ENCODE assay signal across 20 cellular contexts in genomic region chr17:79159926-79160325, GRCh38.
DNase-seq lines count a peak whose midpoint lies in the region; ATAC-seq, FAIRE-seq and TF ChIP-seq lines count a peak whose summit lies in the region.
"Had no signal": no experiment of that assay in that cellular context is flagged by ENCODE, and none has a peak within 500 bp of the region (broad histone marks: within the 10 kb centered on the region; RNA-seq: fewer than 3 reads in every experiment).

No MANE protein-coding gene starts in this region.

- H3K9me3 ChIP-seq in BLaER1 (no peaks in the 10 kb centered on the region), endodermal cell (ENCODE audit: control insufficient read depth, low read length) (no peaks in the 10 kb centered on the region), neural cell (ENCODE audit: low read length) (no peaks in the 10 kb centered on the region), A673 (ENCODE audit: low read depth, low read length, poor library complexity, severe bottlenecking) (no peaks in the 10 kb centered on the region), left ventricle myocardium inferior (replicated peaks) (no peaks in the 10 kb centered on the region)
- H3K9me3 ChIP-seq: BLaER1 treated with 17β-estradiol and CSF1 and Interleukin-3, amounts not matched to agents 10 nM and 100 nM had no signal

- no peaks in the 10 kb centered on the region for H3K9me3 Mint-ChIP-seq in endodermal cell
- H3K9me3 Mint-ChIP-seq: CD8-positive, alpha-beta T cell; GM23338 had no signal

- H3K4me2 ChIP-seq in BLaER1 (no peak overlapping the region), neural cell (ENCODE audit: low read length) (no peak overlapping the region)
- H3K4me2 ChIP-seq: GM23338, KMS-11 had no signal

- no TSS peak for BruUV-seq in A673 (replicated peaks; lab: Mats Ljungman, UMichigan)

- CTCF ChIA-PET in A673 (lab: Charles Lee) = no interaction called here

- TF ChIP-seq EP300 in neural cell (conservative IDR thresholded peaks at IDR 0.05; ENCODE audit: poor library complexity, severe bottlenecking) = no peak

- ATAC-seq in left lobe of liver = no peak
- ATAC-seq: CD8-positive, alpha-beta T cell; GM12878; GM23338 had no signal

- no peak for FAIRE-seq in D721Med (lab: Jason Lieb, UNC)
- FAIRE-seq: A204.1, GM12878, H54 had no signal

- H3K9me2 ChIP-seq in neural cell (ENCODE audit: insufficient read depth, low read length) = no peaks in the 10 kb centered on the region

- no peak overlapping the region for H2AFZ ChIP-seq in neural cell (ENCODE audit: low read depth, low read length)
- H2AFZ ChIP-seq: GM23338 had no signal

- peak overlapping the region; percentile 55 for H3K27ac Mint-ChIP-seq in endodermal cell
- H3K27ac Mint-ChIP-seq: CD8-positive, alpha-beta T cell; GM23338 had no signal

- H3K79me2 ChIP-seq in neural cell (replicated peaks; ENCODE audit: insufficient read depth, low read length) = no peaks in the 10 kb centered on the region

- peaks cover 57% of the 10 kb centered on the region for H3K4me1 ChIP-seq in BLaER1
- H3K4me1 ChIP-seq in endodermal cell (ENCODE audit: control insufficient read depth, insufficient read depth, low read length) = no peaks in the 10 kb centered on the region
- H3K4me1 ChIP-seq in A673 (ENCODE audit: insufficient read depth, low read length, poor library complexity, severe bottlenecking) = no peaks in the 10 kb centered on the region
- H3K4me1 ChIP-seq in left ventricle myocardium inferior = peaks cover 2% of the 10 kb centered on the region

- no peaks in the 10 kb centered on the region for H3F3A ChIP-seq in neural cell (ENCODE audit: insufficient read depth, low read length, poor library complexity, severe bottlenecking)

- no peaks in the 10 kb centered on the region for H3K4me1 Mint-ChIP-seq in endodermal cell

- H3K4me3 ChIP-seq in BLaER1 (no peak overlapping the region), endodermal cell (ENCODE audit: low read length) (no peak overlapping the region), neural cell (ENCODE audit: low read length) (peak overlapping the region; percentile 31), A673 (ENCODE audit: low read depth, low read length, poor library complexity, severe bottlenecking) (no peak overlapping the region), left ventricle myocardium inferior (no peak overlapping the region)
- H3K4me3 ChIP-seq: BLaER1 treated with 17β-estradiol and CSF1 and Interleukin-3, amounts not matched to agents 10 nM and 100 nM; GM12878; GM23338 had no signal

- no peaks in the 10 kb centered on the region for H3K27me3 Mint-ChIP-seq in endodermal cell (ENCODE audit: insufficient read depth)

- 89% methylated on average over 10 to 13 of the region's 13 CpGs for WGBS in endodermal cell (ENCODE audit: insufficient coverage in 1 of 2, insufficient read length in 1 of 2), 2 experiments

- intact Hi-C loops in A673 (cut with micrococcal nuclease; ENCODE audit: unreplicated experiment) (no loop called here), left ventricle myocardium inferior (cut with micrococcal nuclease) (no loop called here)

- DNase-seq in D721Med (ENCODE audit: insufficient read length, low spot score) (peak; percentile 99), endodermal cell (no peak), EL (no peak), left lobe of liver (ENCODE audit: low spot score) (no peak), A673 (ENCODE audit: low spot score) (no peak), left ventricle myocardium inferior (no peak)
- DNase-seq: AML-193; Calu3; CD8-positive, alpha-beta T cell; DMS79; HCEC 1CT had no signal

- H4K20me1 ChIP-seq in BLaER1 (no peaks in the 10 kb centered on the region), neural cell (ENCODE audit: insufficient read depth) (no peaks in the 10 kb centered on the region)
- H4K20me1 ChIP-seq: BLaER1 treated with 17β-estradiol and CSF1 and Interleukin-3, amounts not matched to agents 10 nM and 100 nM had no signal

- no peaks in the 10 kb centered on the region for H3K36me3 Mint-ChIP-seq in endodermal cell (ENCODE audit: low read depth)
- H3K36me3 Mint-ChIP-seq: CD8-positive, alpha-beta T cell had no signal

- H3K9ac ChIP-seq in BLaER1 (no peak overlapping the region), endodermal cell (ENCODE audit: extremely low read depth, low read length, poor library complexity, severe bottlenecking) (no peak overlapping the region), neural cell (ENCODE audit: low read length) (peak overlapping the region; percentile 19)
- H3K9ac ChIP-seq: KMS-11 had no signal

- no peak for TF ChIP-seq CTCF in D721Med (IDR thresholded peaks at IDR 0.05; ENCODE audit: insufficient read depth, missing control alignments)
- no peak for TF ChIP-seq CTCF in endodermal cell (conservative IDR thresholded peaks at IDR 0.05)
- TF ChIP-seq CTCF in neural cell (IDR thresholded peaks at IDR 0.05; ENCODE audit: poor library complexity, severe bottlenecking) = no peak
- TF ChIP-seq CTCF in A673 (conservative IDR thresholded peaks at IDR 0.05; ENCODE audit: low read depth, low read length) = no peak
- no peak for TF ChIP-seq CTCF in left ventricle myocardium inferior (IDR thresholded peaks at IDR 0.05; ENCODE audit: borderline replicate concordance)

- H3K27ac ChIP-seq in BLaER1 = peak overlapping the region; percentile 92; the same call in 1 of the 2 replicates
- no peak overlapping the region for H3K27ac ChIP-seq in endodermal cell (ENCODE audit: low read depth, low read length)
- H3K27ac ChIP-seq in neural cell (ENCODE audit: low read length) = no peak overlapping the region
- H3K27ac ChIP-seq in A673 (ENCODE audit: low read depth, low read length, poor library complexity, severe bottlenecking) = no peak overlapping the region
- H3K27ac ChIP-seq in left ventricle myocardium inferior (replicated peaks) = no peak overlapping the region
- H3K27ac ChIP-seq: HL-60, KMS-11 had no signal

- POLR2A ChIA-PET in A673 (lab: Charles Lee; ENCODE audit: low non-redundant PET) = no interaction called here

- H3K27me3 ChIP-seq in BLaER1 (no peaks in the 10 kb centered on the region), endodermal cell (ENCODE audit: control insufficient read depth, insufficient read depth, low read length, poor library complexity, severe bottlenecking) (no peaks in the 10 kb centered on the region), neural cell (ENCODE audit: insufficient read depth, low read depth, low read length) (no peaks in the 10 kb centered on the region), A673 (replicated peaks; ENCODE audit: insufficient read depth, low read depth, low read length, poor library complexity) (peaks cover 77% of the 10 kb centered on the region), left ventricle myocardium inferior (ENCODE audit: low read depth) (peaks cover 86% of the 10 kb centered on the region)
- H3K27me3 ChIP-seq: BLaER1 treated with 17β-estradiol and CSF1 and Interleukin-3, amounts not matched to agents 10 nM and 100 nM had no signal

- H3K36me3 ChIP-seq in BLaER1 (no peaks in the 10 kb centered on the region), endodermal cell (ENCODE audit: control insufficient read depth, insufficient read depth, low read length) (no peaks in the 10 kb centered on the region), neural cell (ENCODE audit: insufficient read depth, low read length) (no peaks in the 10 kb centered on the region), A673 (ENCODE audit: insufficient read depth, low read length, poor library complexity, severe bottlenecking) (no peaks in the 10 kb centered on the region), left ventricle myocardium inferior (no peaks in the 10 kb centered on the region)
- H3K36me3 ChIP-seq: BLaER1 treated with 17β-estradiol and CSF1 and Interleukin-3, amounts not matched to agents 10 nM and 100 nM had no signal

- H3K4me3 Mint-ChIP-seq in endodermal cell = no peak overlapping the region
- H3K4me3 Mint-ChIP-seq: CD8-positive, alpha-beta T cell; GM23338 had no signal

- no peak for TF ChIP-seq RAD21 in neural cell (conservative IDR thresholded peaks at IDR 0.05)

TF ChIP-seq in neural cell, 6 proteins besides CTCF, POLR2A, EP300 and RAD21:
- TF ChIP-seq SMC3 (conservative IDR thresholded peaks at IDR 0.05; ENCODE audit: poor library complexity) = no peak
- no peak for TF ChIP-seq EZH2 (IDR thresholded peaks at IDR 0.05; ENCODE audit: borderline replicate concordance, insufficient read depth, low read length, poor library complexity, severe bottlenecking)
- TF ChIP-seq POLR2AphosphoS5 (IDR thresholded peaks at IDR 0.05) = no peak
- TF ChIP-seq REST (IDR thresholded peaks at IDR 0.05; ENCODE audit: borderline replicate concordance) = no peak
- no peak for TF ChIP-seq MXI1 (conservative IDR thresholded peaks at IDR 0.05; ENCODE audit: poor library complexity, severe bottlenecking)
- no peak for TF ChIP-seq TAF1 (IDR thresholded peaks at IDR 0.05; ENCODE audit: low read depth)
